In genomic region chr6:136791296-136792065, GRCh38 we compare ENCODE assay signal across 8 cellular contexts. TPM values are rescaled to one million over a fixed set of nuclear protein-coding genes. Genes with fewer than 3 reads are reported as not detected.
DNase-seq lines count a peak whose midpoint lies in the region; ATAC-seq and TF ChIP-seq lines count a peak whose summit lies in the region.

No MANE protein-coding gene starts in this region.

- H3K9me3 Mint-ChIP-seq in CD4-positive, alpha-beta memory T cell: no peaks in the 10 kb centered on the region

- H3K4me3 ChIP-seq in CD4-positive, alpha-beta memory T cell (ENCODE audit: low read length in 2 of 2): peak overlapping the region; percentile 44 to 100
- peak overlapping the region; percentile 82 for H3K4me3 ChIP-seq in fibroblast of villous mesenchyme (ENCODE audit: low read depth, low read length)
- H3K4me3 ChIP-seq in neuron (ENCODE audit: low read length): peak overlapping the region; percentile 46
- peak overlapping the region; percentile 81 to 87 for H3K4me3 ChIP-seq in tibial artery

- H3K27ac Mint-ChIP-seq in CD4-positive, alpha-beta memory T cell: peak overlapping the region; percentile 88 to 97 (median 93)

- peak overlapping the region; percentile 94 to 100 (median 96) for H3K4me3 Mint-ChIP-seq in CD4-positive, alpha-beta memory T cell

- DNase-seq in CD4-positive, alpha-beta memory T cell: peak; percentile 43 to 70 (median 51)
- peak; percentile 4 for DNase-seq in GM19238 (ENCODE audit: insufficient read length, low spot score)
- DNase-seq in OCI-M1 (lab: John Stamatoyannopoulos, UW): peak; percentile 90
- peak; percentile 35 for DNase-seq in activated T-helper 9 cell treated with anti-CD3 and anti-CD28 coated beads, Interleukin-2, amount 50 U/mL, for 16 hours (ENCODE audit: low read depth)
- DNase-seq in fibroblast of villous mesenchyme (ENCODE audit: low read depth): peak; percentile 77
- peak; percentile 88 to 90 for DNase-seq in tibial artery

- H3K36me3 ChIP-seq in CD4-positive, alpha-beta memory T cell (ENCODE audit: insufficient read depth, low read length): no peaks in the 10 kb centered on the region
- no peaks in the 10 kb centered on the region for H3K36me3 ChIP-seq in neuron (ENCODE audit: insufficient read depth, low read length)
- no peaks in the 10 kb centered on the region for H3K36me3 ChIP-seq in tibial artery

- peak; percentile 29 for ATAC-seq in HG03432 (IDR thresholded peaks at IDR 0.05; ENCODE audit: unreplicated experiment)

- TF ChIP-seq CTCF in fibroblast of villous mesenchyme (IDR thresholded peaks at IDR 0.05; ENCODE audit: insufficient read depth, low read depth, low read length) (no peak), tibial artery (IDR thresholded peaks at IDR 0.05) (no peak)

- peaks cover 4 to 19% of the 10 kb centered on the region in 2 donors for H3K36me3 Mint-ChIP-seq in CD4-positive, alpha-beta memory T cell

- CTCF ChIA-PET in CD4-positive, alpha-beta memory T cell (lab: Charles Lee; ENCODE audit: partially characterized antibody): interaction anchor here (0.9 to 16.4 kb wide), 50 partner anchors 8 to 502 kb away, joined by 3 to 747 read pairs (median 10); partner anchors contain the start of genes BCLAF1 and PEX7

- peaks cover 53% of the 10 kb centered on the region for H3K4me1 ChIP-seq in CD4-positive, alpha-beta memory T cell (ENCODE audit: insufficient read depth, low read length)
- H3K4me1 ChIP-seq in neuron (ENCODE audit: insufficient read depth, low read length) (peaks cover 6% of the 10 kb centered on the region), tibial artery (peaks cover 0 to 44% (median 23%) of the 10 kb centered on the region in 4 donors)

- peaks cover 27 to 59% (median 36%) of the 10 kb centered on the region in 4 donors for H3K4me1 Mint-ChIP-seq in CD4-positive, alpha-beta memory T cell

- POLR2A ChIA-PET in CD4-positive, alpha-beta memory T cell (lab: Charles Lee; ENCODE audit: partially characterized antibody): interaction anchor here (0.8 to 9.9 kb wide), 39 partner anchors 9 to 503 kb away, joined by 3 to 323 read pairs (median 7); partner anchors contain the start of genes BCLAF1 and PEX7

- peak overlapping the region; percentile 99 for H3K27ac ChIP-seq in CD4-positive, alpha-beta memory T cell (ENCODE audit: low read depth, low read length)
- H3K27ac ChIP-seq in tibial artery: peak overlapping the region; percentile 96 to 98

- no peaks in the 10 kb centered on the region for H3K9me3 ChIP-seq in CD4-positive, alpha-beta memory T cell (ENCODE audit: control insufficient read depth in 1 of 2, low read length in 2 of 2)
- no peaks in the 10 kb centered on the region for H3K9me3 ChIP-seq in neuron (ENCODE audit: low read length)
- H3K9me3 ChIP-seq in tibial artery: no peaks in the 10 kb centered on the region

- no peaks in the 10 kb centered on the region for H3K27me3 Mint-ChIP-seq in CD4-positive, alpha-beta memory T cell

- H2AFZ ChIP-seq in neuron (ENCODE audit: low read depth, low read length): peak overlapping the region; percentile 81

- no peaks in the 10 kb centered on the region for H3K27me3 ChIP-seq in CD4-positive, alpha-beta memory T cell (ENCODE audit: insufficient read depth, low read length)
- H3K27me3 ChIP-seq in neuron (ENCODE audit: insufficient read depth, low read length) (peaks cover 60% of the 10 kb centered on the region), tibial artery (no peaks in the 10 kb centered on the region)

- intact Hi-C loops in CD4-positive, alpha-beta memory T cell (cut with micrococcal nuclease): loop anchor here (1.0 to 10.0 kb wide), 4 partner anchors 9 to 507 kb away; partner anchors contain the start of gene BCLAF1
- intact Hi-C loops in tibial artery (cut with DNase I; ENCODE audit: low total_unique reads): loop anchor here (2.0 kb wide), 1 partner anchor 209 kb away; no protein-coding TSS in a partner anchor

RNA-seq across cellular contexts. Expression of gene MAP3K5, which starts 0.8 kb away (rescaled TPM):
- 10 to 100 TPM; 31.4 to 31.7 TPM for total RNA-seq in CD4-positive, alpha-beta memory T cell
- 10 to 100 TPM in 1 of 2 donors, 1 to 10 TPM in 1; 7.3 to 26.3 TPM for polyA plus RNA-seq in CD4-positive, alpha-beta memory T cell
- total RNA-seq in fibroblast of villous mesenchyme: 30.6 and 84.6 TPM in 2 replicates

RNA-seq across cellular contexts. Expression of gene PEX7, which starts 30.9 kb away (rescaled TPM):
- 1 to 10 TPM; 4.4 to 5.8 TPM for total RNA-seq in CD4-positive, alpha-beta memory T cell
- 1 to 10 TPM; 4.5 to 7.2 TPM for polyA plus RNA-seq in CD4-positive, alpha-beta memory T cell
- 7.4 and 8.6 TPM in 2 replicates for total RNA-seq in fibroblast of villous mesenchyme

Comparison
In these comparisons a context has a peak if more than half of its experiments do, and no peak if none do; other contexts are left out.
1. Peak in every context shown above with its lines: DNase-seq, ATAC-seq, H3K4me3 ChIP-seq and H3K27ac ChIP-seq.
2. DNase-seq: peak in every context shown above with its lines; median percentile 90 in OCI-M1; 89 in tibial artery; 77 in fibroblast of villous mesenchyme; 51 in CD4-positive, alpha-beta memory T cell; 35 in activated T-helper 9 cell treated with anti-CD3 and anti-CD28 coated beads, Interleukin-2, amount 50 U/mL, for 16 hours; 4 in GM19238.